14 cellular contexts compared by ENCODE assay signal in genomic region chr4:145103496-145103895, GRCh38.
"Had no signal": no experiment of that assay in that cellular context is flagged by ENCODE, and none has a peak within 500 bp of the region (broad histone marks: within the 10 kb centered on the region; RNA-seq: fewer than 3 reads in every experiment).

No MANE protein-coding gene starts in this region.

- DNase-seq: adrenal gland; caudate nucleus; effector CD8-positive, alpha-beta T cell; foreskin melanocyte; head of caudate nucleus; left colon; mucosa of descending colon; naive thymus-derived CD8-positive, alpha-beta T cell; posterior cingulate gyrus; T-helper 9 cell; transverse colon had no signal

- H3K27me3 ChIP-seq: adrenal gland, neutrophil, transverse colon had no signal

- H3K9me3 Mint-ChIP-seq: naive thymus-derived CD8-positive, alpha-beta T cell had no signal

- H3K9me3 ChIP-seq: adrenal gland, mucosa of descending colon, neutrophil, transverse colon had no signal

- H3K4me3 ChIP-seq: adrenal gland, coronary artery, mucosa of descending colon, skin epidermis, transverse colon had no signal

- ATAC-seq: left colon; mucosa of descending colon; naive thymus-derived CD8-positive, alpha-beta T cell had no signal

- H3K27me3 Mint-ChIP-seq: naive thymus-derived CD8-positive, alpha-beta T cell had no signal

- H3K27ac ChIP-seq: adrenal gland, coronary artery, neutrophil, skin epidermis, transverse colon had no signal
